31 cellular contexts compared by ENCODE assay signal in genomic region chr19:19140476-19140875, GRCh38. TPM values are rescaled to one million over a fixed set of nuclear protein-coding genes. Genes with fewer than 3 reads are reported as not detected.
"Had no signal": no experiment of that assay in that cellular context is flagged by ENCODE, and none has a peak within 500 bp of the region (broad histone marks: within the 10 kb centered on the region; RNA-seq: fewer than 3 reads in every experiment).

No MANE protein-coding gene starts in this region.

- H3K9me3 ChIP-seq: ascending aorta, breast epithelium, esophagus muscularis mucosa, heart left ventricle, left lung, prostate gland, right atrium auricular region, thyroid gland, upper lobe of right lung had no signal

- H3K27ac ChIP-seq: ascending aorta, breast epithelium, esophagus muscularis mucosa, heart left ventricle, left lung, prostate gland, right atrium auricular region, thyroid gland, upper lobe of right lung had no signal

- FAIRE-seq: colon, endothelial cell of umbilical vein, kidney had no signal

- H3K4me1 ChIP-seq: breast epithelium had no signal

- H3K4me3 ChIP-seq: ascending aorta, breast epithelium, esophagus muscularis mucosa, heart left ventricle, left lung, lung, prostate gland, right atrium auricular region, thyroid gland, upper lobe of right lung had no signal

- H3K36me3 Mint-ChIP-seq: mesothelial cell of epicardium; naive thymus-derived CD8-positive, alpha-beta T cell had no signal

- DNase-seq: activated B cell treated with CpG ODN at 0.5 μM for 24 hours; activated CD4-positive, alpha-beta T cell treated with anti-CD3 and anti-CD28 coated beads for 36 hours; activated CD4-positive, alpha-beta T cell treated with anti-CD3 and anti-CD28 coated beads, Interleukin-2, amount 50 U/mL, for 4 hours; activated CD8-positive, alpha-beta memory T cell treated with anti-CD3 and anti-CD28 coated beads for 24 hours; activated CD8-positive, alpha-beta memory T cell treated with anti-CD3 and anti-CD28 coated beads, Interleukin-2, amount 50 U/mL, for 4 hours; activated T-cell treated with anti-CD3 and anti-CD28 coated beads, Interleukin-2, amount 50 U/mL, for 24 hours; effector memory CD4-positive, alpha-beta T cell; heart left ventricle; kidney; left lung; stimulated activated CD4-positive, alpha-beta T cell treated with anti-CD3 and anti-CD28 coated beads, Interleukin-12 subunit alpha, Interleukin-12 subunit beta, amount 100 ng/mL, for 4 hours; stimulated activated CD4-positive, alpha-beta T cell treated with anti-CD3 and anti-CD28 coated beads, Interleukin-4, amount 100 ng/mL, for 4 hours; stimulated activated naive CD8-positive, alpha-beta T cell treated with anti-CD3 and anti-CD28 coated beads, Interleukin-15, Interleukin-2, amounts not matched to agents 100 U/mL and 50 U/mL, for 24 hours; T-helper 1 cell; T1000; thyroid gland; upper lobe of right lung had no signal

- H3K27me3 Mint-ChIP-seq: activated B cell treated with CpG ODN at 0.5 μM for 24 hours; activated CD4-positive, alpha-beta T cell treated with anti-CD3 and anti-CD28 coated beads for 36 hours; activated T-cell treated with anti-CD3 and anti-CD28 coated beads, Interleukin-2, amount 50 U/mL, for 24 hours; activated T-helper 17 cell treated with anti-CD3 and anti-CD28 coated beads, Interleukin-2, amount 50 U/mL, for 72 hours; central memory CD8-positive, alpha-beta T cell; naive thymus-derived CD8-positive, alpha-beta T cell had no signal

- H3K27ac Mint-ChIP-seq: activated CD4-positive, alpha-beta T cell treated with anti-CD3 and anti-CD28 coated beads for 36 hours; activated naive CD4-positive, alpha-beta T cell treated with anti-CD3 and anti-CD28 coated beads, Interleukin-2, amount 50 U/mL, for 72 hours; activated T-cell treated with anti-CD3 and anti-CD28 coated beads, Interleukin-2, amount 50 U/mL, for 24 hours; activated T-helper 17 cell treated with anti-CD3 and anti-CD28 coated beads, Interleukin-2, amount 50 U/mL, for 72 hours; mesothelial cell of epicardium had no signal

- H3K27me3 ChIP-seq: ascending aorta, breast epithelium, esophagus muscularis mucosa, heart left ventricle, left lung, right atrium auricular region, thyroid gland, upper lobe of right lung had no signal

- H3K36me3 ChIP-seq: ascending aorta, breast epithelium, esophagus muscularis mucosa, heart left ventricle, left lung, prostate gland, right atrium auricular region, thyroid gland, upper lobe of right lung had no signal

- ATAC-seq: activated CD4-positive, alpha-beta T cell treated with anti-CD3 and anti-CD28 coated beads for 36 hours; activated naive CD4-positive, alpha-beta T cell treated with anti-CD3 and anti-CD28 coated beads, Interleukin-2, amount 50 U/mL, for 72 hours; activated T-helper 17 cell treated with anti-CD3 and anti-CD28 coated beads, Interleukin-2, amount 50 U/mL, for 72 hours; heart left ventricle; left lung; naive thymus-derived CD8-positive, alpha-beta T cell; stimulated activated naive CD8-positive, alpha-beta T cell treated with anti-CD3 and anti-CD28 coated beads, Interleukin-15, Interleukin-2, amounts not matched to agents 100 U/mL and 50 U/mL, for 24 hours; upper lobe of right lung had no signal

- H3K4me3 Mint-ChIP-seq: activated B cell treated with CpG ODN at 0.5 μM for 24 hours; activated CD4-positive, alpha-beta T cell treated with anti-CD3 and anti-CD28 coated beads for 36 hours; activated T-cell treated with anti-CD3 and anti-CD28 coated beads, Interleukin-2, amount 50 U/mL, for 24 hours; central memory CD8-positive, alpha-beta T cell; mesothelial cell of epicardium had no signal

RNA-seq across cellular contexts. Expression of gene MEF2B, which starts 29.6 kb away (rescaled TPM):
- total RNA-seq: ascending aorta, dermis microvascular lymphatic vessel endothelial cell, esophagus muscularis mucosa, prostate gland, right atrium auricular region had no signal
